In genomic region chr19:38675611-38676010, GRCh38 we compare ENCODE assay signal across 8 cellular contexts. TPM values are rescaled to one million over a fixed set of nuclear protein-coding genes. Genes with fewer than 3 reads are reported as not detected.
DNase-seq lines count a peak whose midpoint lies in the region; TF ChIP-seq lines count a peak whose summit lies in the region.

No MANE protein-coding gene starts in this region.

- intact Hi-C loops in A673 (cut with micrococcal nuclease; ENCODE audit: unreplicated experiment): no loop called here
- intact Hi-C loops in dendritic cell treated with granulocyte-macrophage colony-stimulating factor and Interleukin-4, amounts not matched to agents 40 ng/mL and 50 ng/mL, for 4 days (cut with micrococcal nuclease): no loop called here

- peak overlapping the region; percentile 79 for H3K27ac Mint-ChIP-seq in dendritic cell treated with granulocyte-macrophage colony-stimulating factor and Interleukin-4, amounts not matched to agents 40 ng/mL and 50 ng/mL, for 4 days
- peak overlapping the region; percentile 91 to 99 (median 99) for H3K27ac Mint-ChIP-seq in nephron

- H4K20me1 ChIP-seq in Loucy (ENCODE audit: insufficient read depth, low read length, poor library complexity, severe bottlenecking) (peaks cover 38% of the 10 kb centered on the region), Karpas-422 (ENCODE audit: insufficient read depth, low read depth, low read length) (peaks cover 20% of the 10 kb centered on the region; the same call in 1 of the 2 replicates)

- H3F3A ChIP-seq in Loucy (ENCODE audit: low read depth): peaks cover 5% of the 10 kb centered on the region; the same call in 1 of the 2 replicates

- in situ Hi-C loops in G401 (cut with HindIII; ENCODE audit: low sequenced_read_pairs): no loop called here

- H3K27ac ChIP-seq in A673 (ENCODE audit: low read depth, low read length, poor library complexity, severe bottlenecking): peak overlapping the region; percentile 28
- no peak overlapping the region for H3K27ac ChIP-seq in Karpas-422 (ENCODE audit: low read length)

- H3K4me1 ChIP-seq in A673 (ENCODE audit: insufficient read depth, low read length, poor library complexity, severe bottlenecking) (no peaks in the 10 kb centered on the region), Loucy (ENCODE audit: insufficient read depth, low read length, poor library complexity, severe bottlenecking) (peaks cover 66% of the 10 kb centered on the region), Karpas-422 (ENCODE audit: low read length) (peaks cover 3% of the 10 kb centered on the region)

- no TSS peak for BruUV-seq in A673 (replicated peaks; lab: Mats Ljungman, UMichigan)

- H3K4me2 ChIP-seq in Loucy (ENCODE audit: low read depth, low read length, poor library complexity, severe bottlenecking) (peak overlapping the region; percentile 43), Karpas-422 (ENCODE audit: low read depth, low read length, poor library complexity, severe bottlenecking) (no peak overlapping the region)

- DNase-seq in A673 (ENCODE audit: low spot score): no peak
- no peak for DNase-seq in dermis blood vessel endothelial cell
- no peak for DNase-seq in Karpas-422
- DNase-seq in 8988T: no peak
- DNase-seq in G401 (ENCODE audit: low spot score): no peak

- TF ChIP-seq CTCF in A673 (conservative IDR thresholded peaks at IDR 0.05; ENCODE audit: low read depth, low read length) (no peak), Loucy (conservative IDR thresholded peaks at IDR 0.05; ENCODE audit: low read length) (peak; percentile 57), nephron (IDR thresholded peaks at IDR 0.05; ENCODE audit: unreplicated experiment in 3 of 3) (no peak)

- no peak overlapping the region for H3K4me3 Mint-ChIP-seq in dendritic cell treated with granulocyte-macrophage colony-stimulating factor and Interleukin-4, amounts not matched to agents 40 ng/mL and 50 ng/mL, for 4 days
- no peak overlapping the region for H3K4me3 Mint-ChIP-seq in nephron

- peaks cover 31% of the 10 kb centered on the region for H3K36me3 Mint-ChIP-seq in dendritic cell treated with granulocyte-macrophage colony-stimulating factor and Interleukin-4, amounts not matched to agents 40 ng/mL and 50 ng/mL, for 4 days (ENCODE audit: low read depth)
- peaks cover 23% of the 10 kb centered on the region for H3K36me3 Mint-ChIP-seq in nephron (ENCODE audit: low read depth)

- H3K9me2 ChIP-seq in Loucy (replicated peaks; ENCODE audit: low read depth, low read length) (no peaks in the 10 kb centered on the region), Karpas-422 (replicated peaks; ENCODE audit: insufficient read depth, low read length) (no peaks in the 10 kb centered on the region)

- no peak overlapping the region for H3K4me3 ChIP-seq in A673 (ENCODE audit: low read depth, low read length, poor library complexity, severe bottlenecking)
- no peak overlapping the region for H3K4me3 ChIP-seq in Loucy (ENCODE audit: low read length, poor library complexity, severe bottlenecking)
- H3K4me3 ChIP-seq in Karpas-422 (ENCODE audit: low read length): no peak overlapping the region

- H3K9me3 ChIP-seq in A673 (ENCODE audit: low read depth, low read length, poor library complexity, severe bottlenecking): no peaks in the 10 kb centered on the region
- H3K9me3 ChIP-seq in Loucy (ENCODE audit: insufficient read depth, low read depth, low read length): no peaks in the 10 kb centered on the region
- no peaks in the 10 kb centered on the region for H3K9me3 ChIP-seq in Karpas-422 (ENCODE audit: low read length)

- H3K27me3 ChIP-seq in A673 (replicated peaks; ENCODE audit: insufficient read depth, low read depth, low read length, poor library complexity) (no peaks in the 10 kb centered on the region), Loucy (ENCODE audit: insufficient read depth, low read length, poor library complexity, severe bottlenecking) (no peaks in the 10 kb centered on the region), Karpas-422 (ENCODE audit: low read length) (no peaks in the 10 kb centered on the region)

- peaks cover 88% of the 10 kb centered on the region for H3K4me1 Mint-ChIP-seq in dendritic cell treated with granulocyte-macrophage colony-stimulating factor and Interleukin-4, amounts not matched to agents 40 ng/mL and 50 ng/mL, for 4 days (ENCODE audit: low read depth)
- peaks cover 78% of the 10 kb centered on the region for H3K4me1 Mint-ChIP-seq in nephron

- H3K9ac ChIP-seq in Loucy (ENCODE audit: low read depth, low read length, poor library complexity, severe bottlenecking) (peak overlapping the region; percentile 57), Karpas-422 (ENCODE audit: low read length) (no peak overlapping the region)

- POLR2A ChIA-PET in A673 (lab: Charles Lee; ENCODE audit: low non-redundant PET): no interaction called here

- H3K9me3 Mint-ChIP-seq in dendritic cell treated with granulocyte-macrophage colony-stimulating factor and Interleukin-4, amounts not matched to agents 40 ng/mL and 50 ng/mL, for 4 days: no peaks in the 10 kb centered on the region
- no peaks in the 10 kb centered on the region for H3K9me3 Mint-ChIP-seq in nephron

- H3K79me2 ChIP-seq in Loucy (ENCODE audit: insufficient read depth, low read length) (peaks cover 96% of the 10 kb centered on the region), Karpas-422 (ENCODE audit: low read length) (peaks cover 92% of the 10 kb centered on the region)

- no peak overlapping the region for H2AFZ ChIP-seq in Loucy (ENCODE audit: low read length)
- no peak overlapping the region for H2AFZ ChIP-seq in Karpas-422 (ENCODE audit: low read length)

- no peaks in the 10 kb centered on the region for H3K27me3 Mint-ChIP-seq in dendritic cell treated with granulocyte-macrophage colony-stimulating factor and Interleukin-4, amounts not matched to agents 40 ng/mL and 50 ng/mL, for 4 days
- H3K27me3 Mint-ChIP-seq in nephron (ENCODE audit: low read depth): no peaks in the 10 kb centered on the region

- H3K36me3 ChIP-seq in A673 (ENCODE audit: insufficient read depth, low read length, poor library complexity, severe bottlenecking): no peaks in the 10 kb centered on the region
- peaks cover 21% of the 10 kb centered on the region; the same call in 1 of the 2 replicates for H3K36me3 ChIP-seq in Loucy (ENCODE audit: insufficient read depth, low read length)
- no peaks in the 10 kb centered on the region for H3K36me3 ChIP-seq in Karpas-422 (ENCODE audit: insufficient read depth, low read length)

- CTCF ChIA-PET in A673 (lab: Charles Lee): no interaction called here

RNA-seq across cellular contexts. Expression of gene ACTN4, which starts 28.2 kb away (rescaled TPM):
- total RNA-seq in A673 (2021): 370 and 397 TPM in 2 replicates
- total RNA-seq in dermis blood vessel endothelial cell: 315 and 728 TPM in 2 replicates
- 54.6 and 106 TPM in 2 replicates for total RNA-seq in Karpas-422 (2014; rRNA removed; shearing (Covaris generic); ENCODE audit: low replicate concordance)
- 173 and 182 TPM in 2 replicates for total RNA-seq in G401 (2014; rRNA removed; shearing (Covaris generic))

RNA-seq across cellular contexts. Expression of gene EIF3K, which starts 56.6 kb away (rescaled TPM):
- 316 and 338 TPM in 2 replicates for total RNA-seq in A673 (2021)
- 350 and 735 TPM in 2 replicates for total RNA-seq in dermis blood vessel endothelial cell
- 474 and 745 TPM in 2 replicates for total RNA-seq in Karpas-422 (2014; rRNA removed; shearing (Covaris generic); ENCODE audit: low replicate concordance)
- total RNA-seq in G401 (2014; rRNA removed; shearing (Covaris generic)): 451 and 515 TPM in 2 replicates

RNA-seq across cellular contexts. Expression of gene MAP4K1, which starts 57.9 kb away (rescaled TPM):
- total RNA-seq in A673 (2021) (1.5 and 3.5 TPM in 2 replicates), dermis blood vessel endothelial cell (0.09 TPM in 1 of 2 replicates, not detected in the other)
- 262 and 352 TPM in 2 replicates for total RNA-seq in Karpas-422 (2014; rRNA removed; shearing (Covaris generic); ENCODE audit: low replicate concordance)
- 0.62 TPM in 1 of 2 replicates, not detected in the other for total RNA-seq in G401 (2014; rRNA removed; shearing (Covaris generic))

Comparison
In these comparisons a context has a peak if more than half of its experiments do, and no peak if none do; other contexts are left out.
1. RNA of gene MAP4K1, which starts 57.9 kb away (total RNA-seq): 262 to 352 TPM in Karpas-422; 1.5 to 3.5 TPM in A673, 0.09 TPM in dermis blood vessel endothelial cell and 0.62 TPM in G401; every median in the first group is over 10 times any median in the second.